ENCODE assay signal across 8 cellular contexts in genomic region chr1:6554031-6554906, GRCh38. TPM values are rescaled to one million over a fixed set of nuclear protein-coding genes. Genes with fewer than 3 reads are reported as not detected.
DNase-seq lines count a peak whose midpoint lies in the region; ATAC-seq and TF ChIP-seq lines count a peak whose summit lies in the region.

Gene NOL9 (minus strand): TSS chr1:6554513. CDS start chr1:6554502, 11 bp downstream.

- H3K9me2 ChIP-seq in GM23338 (ENCODE audit: insufficient read depth): no peaks in the 10 kb centered on the region

- peaks cover 9% of the 10 kb centered on the region for H3K4me1 ChIP-seq in GM23338 (ENCODE audit: insufficient read depth)

- H3K36me3 Mint-ChIP-seq in GM23338 (ENCODE audit: low read depth) (peaks cover 19% of the 10 kb centered on the region), nephron (ENCODE audit: low read depth) (peaks cover 10% of the 10 kb centered on the region)
- peaks cover 16% of the 10 kb centered on the region for H3K36me3 Mint-ChIP-seq in activated T-helper 2 cell treated with anti-CD3 and anti-CD28 coated beads, Interferon-gamma antibody, Interleukin-2, Interleukin-4, amounts not matched to agents 10 μg/mL and 5 μg/mL and 100 μg/mL, durations not matched to agents 14 hours and 24 hours and 36 hours (ENCODE audit: low read depth)
- H3K36me3 Mint-ChIP-seq in stimulated activated naive CD8-positive, alpha-beta T cell treated with anti-CD3 and anti-CD28 coated beads, Interleukin-15, Interleukin-2, amounts not matched to agents 100 ng/mL and 50 ng/mL, for 24 hours (ENCODE audit: low read depth): peaks cover 17% of the 10 kb centered on the region

- no peaks in the 10 kb centered on the region for H3K27me3 ChIP-seq in GM23338 (ENCODE audit: insufficient read depth)

- POLR2A ChIA-PET in RWPE1 (lab: Yijun Ruan, JAX; ENCODE audit: low non-redundant PET): interaction anchor here (1.0 kb wide), 1 partner anchor 26 kb away, joined by 3 read pairs; the partner anchor contains the start of gene ZBTB48

- CTCF ChIA-PET in RWPE1 (lab: Yijun Ruan, JAX): interaction anchor here (0.6 to 1.5 kb wide), 19 partner anchors 8 to 1114 kb away, joined by 3 to 10 read pairs (median 3); no protein-coding TSS in a partner anchor

- peak within 1 kb of the TSS; percentile 91 for H3K4me2 ChIP-seq in GM23338

- DNase-seq in ELF-1 (ENCODE audit: low read depth, low spot score) (peak; percentile 98), GM23338 (ENCODE audit: low spot score) (peak; percentile 94), LHCN-M2 (ENCODE audit: low read depth) (peak; percentile 86), RWPE1 (ENCODE audit: low spot score) (peak; percentile 95), fibroblast of pulmonary artery (ENCODE audit: low read depth) (peak; percentile 93)
- DNase-seq in activated T-helper 2 cell treated with anti-CD3 and anti-CD28 coated beads, Interferon-gamma antibody, Interleukin-2, Interleukin-4, amounts not matched to agents 10 μg/mL and 5 μg/mL and 100 μg/mL, durations not matched to agents 14 hours and 24 hours and 36 hours (ENCODE audit: low spot score): peak; percentile 92

- H3K4me3 Mint-ChIP-seq in GM23338: peak within 1 kb of the TSS; percentile 85
- H3K4me3 Mint-ChIP-seq in activated T-helper 2 cell treated with anti-CD3 and anti-CD28 coated beads, Interferon-gamma antibody, Interleukin-2, Interleukin-4, amounts not matched to agents 10 μg/mL and 5 μg/mL and 100 μg/mL, durations not matched to agents 14 hours and 24 hours and 36 hours (ENCODE audit: low read depth): peak within 1 kb of the TSS; percentile 82
- peak within 1 kb of the TSS; percentile 84 to 87 (median 85) for H3K4me3 Mint-ChIP-seq in nephron
- H3K4me3 Mint-ChIP-seq in stimulated activated naive CD8-positive, alpha-beta T cell treated with anti-CD3 and anti-CD28 coated beads, Interleukin-15, Interleukin-2, amounts not matched to agents 100 ng/mL and 50 ng/mL, for 24 hours: peak within 1 kb of the TSS; percentile 85

- H3K9me3 Mint-ChIP-seq in GM23338: no peaks in the 10 kb centered on the region
- H3K9me3 Mint-ChIP-seq in activated T-helper 2 cell treated with anti-CD3 and anti-CD28 coated beads, Interferon-gamma antibody, Interleukin-2, Interleukin-4, amounts not matched to agents 10 μg/mL and 5 μg/mL and 100 μg/mL, durations not matched to agents 14 hours and 24 hours and 36 hours: no peaks in the 10 kb centered on the region
- H3K9me3 Mint-ChIP-seq in nephron: no peaks in the 10 kb centered on the region
- H3K9me3 Mint-ChIP-seq in stimulated activated naive CD8-positive, alpha-beta T cell treated with anti-CD3 and anti-CD28 coated beads, Interleukin-15, Interleukin-2, amounts not matched to agents 100 ng/mL and 50 ng/mL, for 24 hours: no peaks in the 10 kb centered on the region

- H4K20me1 ChIP-seq in GM23338 (replicated peaks; ENCODE audit: insufficient read depth): peaks cover 17% of the 10 kb centered on the region

- peaks cover 38% of the 10 kb centered on the region for H3K79me2 ChIP-seq in GM23338 (replicated peaks; ENCODE audit: insufficient read depth)

- H3K4me3 ChIP-seq in GM23338 (peak within 1 kb of the TSS; percentile 96), fibroblast of pulmonary artery (replicated peaks; ENCODE audit: low read depth, low read length) (peak within 1 kb of the TSS; percentile 92)

- intact Hi-C loops in activated T-helper 2 cell treated with anti-CD3 and anti-CD28 coated beads, Interferon-gamma antibody, Interleukin-2, Interleukin-4, amounts not matched to agents 10 μg/mL and 5 μg/mL and 100 μg/mL, durations not matched to agents 14 hours and 24 hours and 36 hours (cut with micrococcal nuclease): loop anchor here (2.0 to 5.0 kb wide), 4 partner anchors 25 to 67 kb away; partner anchors contain the start of genes KLHL21, PHF13 and ZBTB48

- ATAC-seq in GM23338: peak; percentile 88

- H3K4me1 Mint-ChIP-seq in GM23338 (peaks cover 9% of the 10 kb centered on the region), nephron (peaks cover 14% of the 10 kb centered on the region)
- peaks cover 10% of the 10 kb centered on the region for H3K4me1 Mint-ChIP-seq in activated T-helper 2 cell treated with anti-CD3 and anti-CD28 coated beads, Interferon-gamma antibody, Interleukin-2, Interleukin-4, amounts not matched to agents 10 μg/mL and 5 μg/mL and 100 μg/mL, durations not matched to agents 14 hours and 24 hours and 36 hours (ENCODE audit: low read depth)
- H3K4me1 Mint-ChIP-seq in stimulated activated naive CD8-positive, alpha-beta T cell treated with anti-CD3 and anti-CD28 coated beads, Interleukin-15, Interleukin-2, amounts not matched to agents 100 ng/mL and 50 ng/mL, for 24 hours (ENCODE audit: low read depth): peaks cover 20% of the 10 kb centered on the region

- peaks cover 14% of the 10 kb centered on the region; the same call in 1 of the 2 replicates for H3K36me3 ChIP-seq in GM23338 (ENCODE audit: insufficient read depth)

- H3K27ac Mint-ChIP-seq in GM23338 (0 out of 2 replicates have a peak within 1 kb of the TSS, but pooled peaks have one; percentile 56), nephron (peak within 1 kb of the TSS; percentile 38 to 69 (median 63))
- H3K27ac Mint-ChIP-seq in activated T-helper 2 cell treated with anti-CD3 and anti-CD28 coated beads, Interferon-gamma antibody, Interleukin-2, Interleukin-4, amounts not matched to agents 10 μg/mL and 5 μg/mL and 100 μg/mL, durations not matched to agents 14 hours and 24 hours and 36 hours: peak within 1 kb of the TSS; percentile 61
- peak within 1 kb of the TSS; percentile 86 for H3K27ac Mint-ChIP-seq in stimulated activated naive CD8-positive, alpha-beta T cell treated with anti-CD3 and anti-CD28 coated beads, Interleukin-15, Interleukin-2, amounts not matched to agents 100 ng/mL and 50 ng/mL, for 24 hours

- TF ChIP-seq CTCF in GM23338 (conservative IDR thresholded peaks at IDR 0.05; ENCODE audit: low read depth in 2 of 2) (peak; percentile 76 to 88), RWPE1 (conservative IDR thresholded peaks at IDR 0.05; ENCODE audit: low read depth) (peak; percentile 93), fibroblast of pulmonary artery (IDR thresholded peaks at IDR 0.05; ENCODE audit: low read length, missing control alignments) (peak; percentile 88), nephron (IDR thresholded peaks at IDR 0.05; ENCODE audit: unreplicated experiment in 3 of 3) (peak; percentile 93 to 96 (median 96))

- H3K27ac ChIP-seq in GM23338 (ENCODE audit: low read depth) (no peak within 1 kb of the TSS), RWPE1 (peak within 1 kb of the TSS; percentile 74)

- H3F3A ChIP-seq in GM23338 (replicated peaks; ENCODE audit: low read depth): 0 out of 2 replicates have a peak, but pooled peaks cover 3% of the 10 kb centered on the region

- H2AFZ ChIP-seq in GM23338: peak within 1 kb of the TSS; percentile 87

- H3K27me3 Mint-ChIP-seq in GM23338 (ENCODE audit: insufficient read depth, low read depth, poor library complexity) (peaks cover 5% of the 10 kb centered on the region), nephron (ENCODE audit: low read depth) (no peaks in the 10 kb centered on the region)
- no peaks in the 10 kb centered on the region for H3K27me3 Mint-ChIP-seq in activated T-helper 2 cell treated with anti-CD3 and anti-CD28 coated beads, Interferon-gamma antibody, Interleukin-2, Interleukin-4, amounts not matched to agents 10 μg/mL and 5 μg/mL and 100 μg/mL, durations not matched to agents 14 hours and 24 hours and 36 hours (ENCODE audit: low read depth)
- H3K27me3 Mint-ChIP-seq in stimulated activated naive CD8-positive, alpha-beta T cell treated with anti-CD3 and anti-CD28 coated beads, Interleukin-15, Interleukin-2, amounts not matched to agents 100 ng/mL and 50 ng/mL, for 24 hours: no peaks in the 10 kb centered on the region

TF ChIP-seq in GM23338, 12 proteins besides CTCF, POLR2A, EP300 and RAD21:
- TF ChIP-seq CREB1 (CRISPR knock-in tag; IDR thresholded peaks at IDR 0.05; ENCODE audit: low read depth) (peak; percentile 65), EZH2 (IDR thresholded peaks at IDR 0.05; ENCODE audit: low read depth, unreplicated experiment) (no peak), NANOG (IDR thresholded peaks at IDR 0.05; ENCODE audit: borderline replicate concordance) (no peak), POLR2AphosphoS5 (IDR thresholded peaks at IDR 0.05; ENCODE audit: low read depth) (peak; percentile 78), ETS1 (IDR thresholded peaks at IDR 0.05) (peak; percentile 40; the same call in 1 of the 2 replicates)

RNA-seq across cellular contexts. Expression of gene NOL9, which starts in this region (rescaled TPM):
- 44.6 and 48.5 TPM in 2 replicates for total RNA-seq in GM23338 (2014; rRNA removed; shearing (Covaris generic))
- 11.4 and 13.2 TPM in 2 replicates for polyA plus RNA-seq in GM23338 (2016; fragmentation: Nextera tagmentation; extraction: Ambion mirVana)
- 21.7 and 26.9 TPM in 2 replicates for total RNA-seq in LHCN-M2 (2014; rRNA removed)
- 6.7 TPM for polyA plus RNA-seq in LHCN-M2 (2012)
- total RNA-seq in activated T-helper 2 cell treated with anti-CD3 and anti-CD28 coated beads, Interferon-gamma antibody, Interleukin-2, Interleukin-4, amounts not matched to agents 10 μg/mL and 5 μg/mL and 100 μg/mL, durations not matched to agents 14 hours and 24 hours and 36 hours: 43.4 and 50.0 TPM in 2 replicates
